In the genomic region with DNA sequence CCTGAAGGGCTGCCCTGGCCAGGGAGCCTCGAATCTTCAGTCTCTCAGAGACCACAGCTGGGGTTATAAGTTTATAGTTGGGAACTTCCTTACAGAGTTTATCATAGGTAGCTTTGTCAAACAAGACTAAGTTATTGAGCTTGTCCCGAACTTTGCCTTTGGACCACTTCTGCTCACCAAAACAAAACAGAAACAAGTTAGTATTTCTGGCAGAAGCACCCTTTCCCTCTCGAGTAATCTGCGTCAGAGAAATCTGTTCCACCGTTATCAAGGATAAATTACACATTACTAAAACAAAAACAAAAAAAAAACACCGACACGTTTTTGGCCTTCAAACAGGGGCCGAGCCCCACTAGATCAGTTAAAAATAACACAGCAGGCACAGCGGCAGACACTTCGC, we compare ENCODE assay signal across 4 cellular contexts. TPM values are rescaled to one million over a fixed set of nuclear protein-coding genes. Genes with fewer than 3 reads are reported as not detected.
A peak's percentile ranks its signal among the peaks of the same experiment; 100 is the strongest.
DNase-seq lines count a peak whose midpoint lies in the region; ATAC-seq and TF ChIP-seq lines count a peak whose summit lies in the region.
"Not testable (repeated sequence)": the region's sequence is repeated elsewhere in the genome, so short reads cannot be mapped to it uniquely, and the experiment has no call there.

No MANE protein-coding gene starts in this region.

- H3K27ac ChIP-seq in OCI-LY3 (ENCODE audit: low read length) (peak overlapping the region; percentile 94), mesodermal cell (ENCODE audit: low read depth, low read length, severe bottlenecking) (peak overlapping the region; percentile 81), upper lobe of right lung (peak overlapping the region; percentile 96)

- H3K9ac ChIP-seq in OCI-LY3 (ENCODE audit: low read length) = peak overlapping the region; percentile 99

- H3K4me3 ChIP-seq in OCI-LY3 (ENCODE audit: low read length) = peak overlapping the region; percentile 96
- H3K4me3 ChIP-seq in choroid plexus epithelial cell (ENCODE audit: low read depth, low read length) = peak overlapping the region; percentile 68
- peak overlapping the region; percentile 95 for H3K4me3 ChIP-seq in mesodermal cell (ENCODE audit: extremely low read depth, insufficient read depth, low read length, poor library complexity, severe bottlenecking)
- H3K4me3 ChIP-seq in upper lobe of right lung = peak overlapping the region; percentile 91

- H3K36me3 ChIP-seq in OCI-LY3 (replicated peaks; ENCODE audit: low read depth, low read length) (peaks cover 56% of the 10 kb centered on the region), mesodermal cell (ENCODE audit: control insufficient read depth, insufficient read depth, low read length) (peaks cover 80% of the 10 kb centered on the region), upper lobe of right lung (peaks cover 62% of the 10 kb centered on the region)

- H3K4me1 ChIP-seq in OCI-LY3 (ENCODE audit: low read length) (peaks cover 15% of the 10 kb centered on the region), upper lobe of right lung (peaks cover 34% of the 10 kb centered on the region)
- H3K4me1 ChIP-seq in mesodermal cell (ENCODE audit: control insufficient read depth, insufficient read depth, low read length, poor library complexity, severe bottlenecking) = not testable (repeated sequence)

- not testable (repeated sequence) for ATAC-seq in upper lobe of right lung

- 5 to 7% methylated on average over 7 to 8 of the region's 10 CpGs for WGBS in mesodermal cell (ENCODE audit: insufficient coverage in 2 of 2), 2 experiments

- H4K20me1 ChIP-seq in OCI-LY3 (ENCODE audit: insufficient read depth, low read length) = not testable (repeated sequence)

- H2AFZ ChIP-seq in OCI-LY3 (ENCODE audit: low read depth, low read length) = not testable (repeated sequence)

- intact Hi-C loops in upper lobe of right lung (cut with DNase I) = not testable (repeated sequence)

- not testable (repeated sequence) for H3K27me3 ChIP-seq in OCI-LY3 (ENCODE audit: low read depth, low read length); upper lobe of right lung

- TF ChIP-seq CTCF in OCI-LY3 (IDR thresholded peaks at IDR 0.05; ENCODE audit: low read depth, low read length); choroid plexus epithelial cell (conservative IDR thresholded peaks at IDR 0.05; ENCODE audit: low read depth, low read length); upper lobe of right lung (IDR thresholded peaks at IDR 0.05): not testable (repeated sequence)

- not testable (repeated sequence) for DNase-seq in choroid plexus epithelial cell (ENCODE audit: low read depth); upper lobe of right lung

- peak overlapping the region; percentile 84 for H3K4me2 ChIP-seq in OCI-LY3 (ENCODE audit: low read length)

- not testable (repeated sequence) for H3K9me3 ChIP-seq in OCI-LY3 (ENCODE audit: insufficient read depth, low read length); mesodermal cell (ENCODE audit: control insufficient read depth, low read length); upper lobe of right lung

- H3K79me2 ChIP-seq in OCI-LY3 (ENCODE audit: low read length) = peaks cover 72% of the 10 kb centered on the region

RNA-seq across cellular contexts. Expression of gene RPS25, which starts 0.8 kb away (rescaled TPM):
- 1,110 TPM for polyA plus RNA-seq in mesodermal cell (2013, experiment 1 of 2)
- 1,173 TPM for polyA plus RNA-seq in mesodermal cell (2013, experiment 2 of 2)
- total RNA-seq in upper lobe of right lung = 850 TPM

RNA-seq across cellular contexts. Expression of gene TRAPPC4, which starts 1.2 kb away (rescaled TPM):
- 82.2 TPM for polyA plus RNA-seq in mesodermal cell (2013, experiment 1 of 2)
- 77.0 TPM for polyA plus RNA-seq in mesodermal cell (2013, experiment 2 of 2)
- total RNA-seq in upper lobe of right lung = 44.6 TPM

RNA-seq across cellular contexts. Expression of gene SLC37A4, which starts 13.3 kb away (rescaled TPM):
- 23.5 TPM for polyA plus RNA-seq in mesodermal cell (2013, experiment 1 of 2)
- polyA plus RNA-seq in mesodermal cell (2013, experiment 2 of 2) = 22.4 TPM
- 19.3 TPM for total RNA-seq in upper lobe of right lung

RNA-seq across cellular contexts. Expression of gene CENATAC, which starts 19.4 kb away (rescaled TPM):
- polyA plus RNA-seq in mesodermal cell (2013, experiment 1 of 2) = 18.0 TPM
- 20.9 TPM for polyA plus RNA-seq in mesodermal cell (2013, experiment 2 of 2)
- 59.4 TPM for total RNA-seq in upper lobe of right lung

RNA-seq across cellular contexts. Expression of gene HYOU1, which starts 39.6 kb away (rescaled TPM):
- 246 TPM for polyA plus RNA-seq in mesodermal cell (2013, experiment 1 of 2)
- 207 TPM for polyA plus RNA-seq in mesodermal cell (2013, experiment 2 of 2)
- 142 TPM for total RNA-seq in upper lobe of right lung
